18 cellular contexts compared by ENCODE assay signal in genomic region chr3:152151216-152151874, GRCh38.
DNase-seq lines count a peak whose midpoint lies in the region; ATAC-seq and TF ChIP-seq lines count a peak whose summit lies in the region.
"Had no signal": no experiment of that assay in that cellular context is flagged by ENCODE, and none has a peak within 500 bp of the region (broad histone marks: within the 10 kb centered on the region; RNA-seq: fewer than 3 reads in every experiment).

No MANE protein-coding gene starts in this region.

- no peak overlapping the region for H3K27ac Mint-ChIP-seq in activated CD8-positive, alpha-beta T cell treated with anti-CD3 and anti-CD28 coated beads for 36 hours
- H3K27ac Mint-ChIP-seq in activated CD8-positive, alpha-beta T cell treated with anti-CD3 and anti-CD28 coated beads, Interleukin-2, amount 10 ng/mL, durations not matched to agents 7 days and 5 days: no peak overlapping the region
- H3K27ac Mint-ChIP-seq in endodermal cell: no peak overlapping the region
- H3K27ac Mint-ChIP-seq: activated B cell treated with CpG ODN at 0.5 μM for 24 hours; CD8-positive, alpha-beta T cell had no signal

- no peak for ATAC-seq in activated CD8-positive, alpha-beta T cell treated with anti-CD3 and anti-CD28 coated beads for 36 hours
- ATAC-seq in activated CD8-positive, alpha-beta T cell treated with anti-CD3 and anti-CD28 coated beads, Interleukin-2, amount 10 ng/mL, durations not matched to agents 7 days and 5 days: no peak
- peak; percentile 48 for ATAC-seq in HG03103 (IDR thresholded peaks at IDR 0.05; ENCODE audit: low read depth, unreplicated experiment)
- no peak for ATAC-seq in HG02623 (IDR thresholded peaks at IDR 0.05; ENCODE audit: unreplicated experiment)
- ATAC-seq: A549; CD8-positive, alpha-beta T cell; right lobe of liver had no signal

- H3K36me3 Mint-ChIP-seq in activated CD8-positive, alpha-beta T cell treated with anti-CD3 and anti-CD28 coated beads for 36 hours (ENCODE audit: low read depth): no peaks in the 10 kb centered on the region
- no peaks in the 10 kb centered on the region for H3K36me3 Mint-ChIP-seq in activated CD8-positive, alpha-beta T cell treated with anti-CD3 and anti-CD28 coated beads, Interleukin-2, amount 10 ng/mL, durations not matched to agents 7 days and 5 days (ENCODE audit: low read depth)
- H3K36me3 Mint-ChIP-seq in endodermal cell (ENCODE audit: low read depth): no peaks in the 10 kb centered on the region
- H3K36me3 Mint-ChIP-seq: CD8-positive, alpha-beta T cell had no signal

- no peaks in the 10 kb centered on the region for H3K9me3 Mint-ChIP-seq in activated CD8-positive, alpha-beta T cell treated with anti-CD3 and anti-CD28 coated beads for 36 hours
- H3K9me3 Mint-ChIP-seq in activated CD8-positive, alpha-beta T cell treated with anti-CD3 and anti-CD28 coated beads, Interleukin-2, amount 10 ng/mL, durations not matched to agents 7 days and 5 days (ENCODE audit: insufficient read depth): no peaks in the 10 kb centered on the region
- peaks cover 13% of the 10 kb centered on the region for H3K9me3 Mint-ChIP-seq in endodermal cell
- H3K9me3 Mint-ChIP-seq: activated B cell treated with CpG ODN at 0.5 μM for 24 hours; CD8-positive, alpha-beta T cell had no signal

- no peaks in the 10 kb centered on the region for H3K27me3 Mint-ChIP-seq in activated CD8-positive, alpha-beta T cell treated with anti-CD3 and anti-CD28 coated beads for 36 hours
- H3K27me3 Mint-ChIP-seq in activated CD8-positive, alpha-beta T cell treated with anti-CD3 and anti-CD28 coated beads, Interleukin-2, amount 10 ng/mL, durations not matched to agents 7 days and 5 days (ENCODE audit: low read depth): peaks cover 4% of the 10 kb centered on the region
- peaks cover 2% of the 10 kb centered on the region for H3K27me3 Mint-ChIP-seq in endodermal cell (ENCODE audit: insufficient read depth)
- H3K27me3 Mint-ChIP-seq: activated B cell treated with CpG ODN at 0.5 μM for 24 hours had no signal

- peak overlapping the region; percentile 28 for H3K4me3 ChIP-seq in endodermal cell (ENCODE audit: low read length)
- H3K4me3 ChIP-seq in smooth muscle cell: no peak overlapping the region
- H3K4me3 ChIP-seq: A549, colonic mucosa, esophagus squamous epithelium, right lobe of liver, SK-N-MC had no signal

- DNase-seq in activated CD8-positive, alpha-beta T cell treated with anti-CD3 and anti-CD28 coated beads for 36 hours: peak; percentile 9
- no peak for DNase-seq in activated CD8-positive, alpha-beta T cell treated with anti-CD3 and anti-CD28 coated beads, Interleukin-2, amount 10 ng/mL, durations not matched to agents 7 days and 5 days
- DNase-seq in endodermal cell (peak; percentile 69), smooth muscle cell (lab: John Stamatoyannopoulos, UW; ENCODE audit: unreplicated experiment) (no peak), NCI-H1092 (lab: John Stamatoyannopoulos, UW) (no peak), NCI-H1436 treated with DMSO at 0.1 percent for 48 hours (lab: John Stamatoyannopoulos, UW) (no peak)
- DNase-seq: activated B cell treated with CpG ODN at 0.5 μM for 24 hours; activated T-cell treated with anti-CD3 and anti-CD28 coated beads, Interleukin-2, amount 50 U/mL, for 1 hour; CD8-positive, alpha-beta T cell; colonic mucosa; esophagus squamous epithelium; NCI-H2171 treated with DMSO at 0.1 percent for 48 hours; right lobe of liver; stimulated activated naive CD4-positive, alpha-beta T cell had no signal

- peaks cover 18% of the 10 kb centered on the region for H3K4me1 Mint-ChIP-seq in activated CD8-positive, alpha-beta T cell treated with anti-CD3 and anti-CD28 coated beads for 36 hours (ENCODE audit: low read depth)
- H3K4me1 Mint-ChIP-seq in activated CD8-positive, alpha-beta T cell treated with anti-CD3 and anti-CD28 coated beads, Interleukin-2, amount 10 ng/mL, durations not matched to agents 7 days and 5 days (ENCODE audit: low read depth): peaks cover 15% of the 10 kb centered on the region
- peaks cover 19% of the 10 kb centered on the region for H3K4me1 Mint-ChIP-seq in endodermal cell
- H3K4me1 Mint-ChIP-seq: activated B cell treated with CpG ODN at 0.5 μM for 24 hours had no signal

- CTCF ChIA-PET in activated CD8-positive, alpha-beta T cell treated with anti-CD3 and anti-CD28 coated beads for 36 hours (lab: Charles Lee): interaction anchor here (0.9 to 1.5 kb wide), 2 partner anchors 32 to 54 kb away, joined by 3 to 4 read pairs; no protein-coding TSS in a partner anchor
- CTCF ChIA-PET in activated CD8-positive, alpha-beta T cell treated with anti-CD3 and anti-CD28 coated beads, Interleukin-2, amount 10 ng/mL, durations not matched to agents 7 days and 5 days (lab: Charles Lee): no interaction called here

- WGBS in endodermal cell (ENCODE audit: insufficient coverage in 1 of 2, insufficient read length in 1 of 2), 2 experiments: 70 to 100% methylated on average over 2 to 8 of the region's 8 CpGs
- 45% methylated on average over 8 of the region's 8 CpGs for WGBS in smooth muscle cell (ENCODE audit: low lambda C conversion rate)

- H3K4me2 ChIP-seq in smooth muscle cell: peak overlapping the region; percentile 54
- H3K4me2 ChIP-seq: A549 had no signal

- H3F3A ChIP-seq in smooth muscle cell (ENCODE audit: low read depth): peaks cover 4% of the 10 kb centered on the region

- no peak overlapping the region for H3K4me3 Mint-ChIP-seq in activated CD8-positive, alpha-beta T cell treated with anti-CD3 and anti-CD28 coated beads for 36 hours
- no peak overlapping the region for H3K4me3 Mint-ChIP-seq in activated CD8-positive, alpha-beta T cell treated with anti-CD3 and anti-CD28 coated beads, Interleukin-2, amount 10 ng/mL, durations not matched to agents 7 days and 5 days
- H3K4me3 Mint-ChIP-seq in endodermal cell: no peak overlapping the region
- H3K4me3 Mint-ChIP-seq: activated B cell treated with CpG ODN at 0.5 μM for 24 hours; CD8-positive, alpha-beta T cell had no signal

- POLR2A ChIA-PET in activated CD8-positive, alpha-beta T cell treated with anti-CD3 and anti-CD28 coated beads for 36 hours (lab: Charles Lee): interaction anchor here (0.9 kb wide), 1 partner anchor 32 kb away, joined by 3 read pairs; no protein-coding TSS in a partner anchor
- POLR2A ChIA-PET in activated CD8-positive, alpha-beta T cell treated with anti-CD3 and anti-CD28 coated beads, Interleukin-2, amount 10 ng/mL, durations not matched to agents 7 days and 5 days (lab: Charles Lee): no interaction called here

- intact Hi-C loops in activated CD8-positive, alpha-beta T cell treated with anti-CD3 and anti-CD28 coated beads for 36 hours (cut with micrococcal nuclease): no loop called here

- H3K27me3 ChIP-seq in endodermal cell (ENCODE audit: control insufficient read depth, insufficient read depth, low read length, poor library complexity, severe bottlenecking) (peaks cover 5% of the 10 kb centered on the region), smooth muscle cell (ENCODE audit: low read depth) (no peaks in the 10 kb centered on the region)
- H3K27me3 ChIP-seq: colonic mucosa, esophagus squamous epithelium, right lobe of liver had no signal

- H3K9me3 ChIP-seq in endodermal cell (ENCODE audit: control insufficient read depth, low read length) (peaks cover 4% of the 10 kb centered on the region), smooth muscle cell (replicated peaks; ENCODE audit: low read depth) (no peaks in the 10 kb centered on the region)
- H3K9me3 ChIP-seq: A549, colonic mucosa, esophagus squamous epithelium, right lobe of liver had no signal

- H3K9ac ChIP-seq in endodermal cell (ENCODE audit: extremely low read depth, low read length, poor library complexity, severe bottlenecking) (no peak overlapping the region), smooth muscle cell (ENCODE audit: low read depth) (no peak overlapping the region)

- H3K79me2 ChIP-seq in smooth muscle cell (ENCODE audit: low read depth): no peaks in the 10 kb centered on the region

- H3K36me3 ChIP-seq in endodermal cell (ENCODE audit: control insufficient read depth, insufficient read depth, low read length): no peaks in the 10 kb centered on the region
- H3K36me3 ChIP-seq in smooth muscle cell (ENCODE audit: low read depth): no peaks in the 10 kb centered on the region
- H3K36me3 ChIP-seq: colonic mucosa, esophagus squamous epithelium, right lobe of liver had no signal

- no peaks in the 10 kb centered on the region for H4K20me1 ChIP-seq in smooth muscle cell (ENCODE audit: low read depth)

- peak overlapping the region; percentile 2 for H2AFZ ChIP-seq in smooth muscle cell (ENCODE audit: low read depth)

- no peak for TF ChIP-seq CTCF in activated CD8-positive, alpha-beta T cell treated with anti-CD3 and anti-CD28 coated beads for 36 hours (IDR thresholded peaks at IDR 0.05)
- TF ChIP-seq CTCF in endodermal cell (conservative IDR thresholded peaks at IDR 0.05) (no peak), smooth muscle cell (IDR thresholded peaks at IDR 0.05; ENCODE audit: borderline replicate concordance, insufficient read depth, poor library complexity, severe bottlenecking) (no peak)

- H3K4me1 ChIP-seq in endodermal cell (ENCODE audit: control insufficient read depth, insufficient read depth, low read length) (no peaks in the 10 kb centered on the region), smooth muscle cell (ENCODE audit: low read depth) (peaks cover 4% of the 10 kb centered on the region)
- H3K4me1 ChIP-seq: A549, colonic mucosa, right lobe of liver had no signal

- H3K27ac ChIP-seq in endodermal cell (ENCODE audit: low read depth, low read length) (no peak overlapping the region), smooth muscle cell (ENCODE audit: low read depth) (peak overlapping the region; percentile 87)
- H3K27ac ChIP-seq: A549, colonic mucosa, right lobe of liver, SK-N-MC had no signal

Comparison
In these comparisons a context has a peak if more than half of its experiments do, and no peak if none do; other contexts are left out.
1. DNase-seq: peak in activated CD8-positive, alpha-beta T cell treated with anti-CD3 and anti-CD28 coated beads for 36 hours (single experiment) and endodermal cell (single experiment); none in activated CD8-positive, alpha-beta T cell treated with anti-CD3 and anti-CD28 coated beads, Interleukin-2, amount 10 ng/mL, durations not matched to agents 7 days and 5 days (single experiment), smooth muscle cell (single experiment), NCI-H1092 (single experiment) and NCI-H1436 treated with DMSO at 0.1 percent for 48 hours (single experiment).